Comparison of ENCODE assay signal across 4 cellular contexts in the genomic region with DNA sequence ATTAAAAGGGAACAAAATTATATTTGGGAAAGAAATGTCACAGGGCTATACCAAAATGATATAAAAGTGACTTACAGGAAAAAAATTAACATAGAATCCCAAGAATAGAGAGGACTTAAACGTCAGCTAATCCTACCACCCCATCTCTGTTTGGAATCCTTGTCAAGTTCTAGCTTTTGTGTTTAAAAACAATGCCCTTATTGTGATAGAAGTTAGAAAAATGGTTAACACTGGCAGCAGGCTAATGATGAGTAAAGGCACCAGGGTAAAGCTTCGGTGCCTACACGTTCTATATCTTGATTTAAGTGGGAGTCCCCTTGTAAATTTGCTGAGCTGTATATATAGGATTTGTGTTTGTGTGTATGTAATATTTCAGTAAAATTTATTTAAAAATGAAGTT.
"Had no signal": no experiment of that assay in that cellular context is flagged by ENCODE, and none has a peak within 500 bp of the region (broad histone marks: within the 10 kb centered on the region; RNA-seq: fewer than 3 reads in every experiment).

No MANE protein-coding gene starts in this region.

- H3K27ac ChIP-seq: HL-60 had no signal

- H3K27me3 Mint-ChIP-seq: IgD-negative memory B cell had no signal

- H3K36me3 Mint-ChIP-seq: IgD-negative memory B cell had no signal

- H3K27ac Mint-ChIP-seq: GM23338, H9, IgD-negative memory B cell had no signal

- H3K4me3 ChIP-seq: GM23338 had no signal

- H3K4me3 Mint-ChIP-seq: GM23338, H9, IgD-negative memory B cell had no signal

- H3K9me3 Mint-ChIP-seq: GM23338, H9, IgD-negative memory B cell had no signal

- DNase-seq: H9 had no signal

- H3K4me1 Mint-ChIP-seq: GM23338, IgD-negative memory B cell had no signal
